18 cellular contexts compared by ENCODE assay signal in the genomic region with DNA sequence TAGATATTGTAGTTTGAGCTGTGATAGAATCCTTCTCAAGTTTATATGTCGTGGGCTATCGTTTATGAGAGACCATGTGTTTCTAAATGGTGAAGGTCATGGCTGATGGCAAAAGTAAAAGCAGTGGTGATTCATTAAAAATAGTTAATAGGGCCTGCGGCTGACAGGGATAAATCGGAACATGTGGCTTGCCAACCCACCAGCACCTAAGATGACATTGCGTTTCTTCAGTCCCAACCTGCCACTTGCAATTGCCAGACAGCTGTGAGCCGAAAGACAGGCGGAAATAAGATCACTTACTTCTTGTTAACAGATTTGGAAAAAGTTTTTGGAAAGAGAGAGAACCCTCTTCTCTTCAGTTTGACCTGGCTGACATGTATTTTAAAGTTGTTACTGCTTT.
DNase-seq lines count a peak whose midpoint lies in the region; ATAC-seq and TF ChIP-seq lines count a peak whose summit lies in the region.
"Had no signal": no experiment of that assay in that cellular context is flagged by ENCODE, and none has a peak within 500 bp of the region (broad histone marks: within the 10 kb centered on the region; RNA-seq: fewer than 3 reads in every experiment).

No MANE protein-coding gene starts in this region.

- intact Hi-C loops in psoas muscle (cut with DNase I): no loop called here

- no peaks in the 10 kb centered on the region for H3F3A ChIP-seq in GM23338 (replicated peaks; ENCODE audit: low read depth)

- H3K4me3 ChIP-seq in GM23338 (no peak overlapping the region), psoas muscle (no peak overlapping the region)
- H3K4me3 ChIP-seq: A549; BLaER1 treated with 17β-estradiol and CSF1 and Interleukin-3, amounts not matched to agents 10 nM and 100 nM had no signal

- peaks cover 11% of the 10 kb centered on the region for H3K9me2 ChIP-seq in GM23338 (ENCODE audit: insufficient read depth)

- DNase-seq in GM23338 (ENCODE audit: low spot score) (no peak), mesothelial cell of epicardium (ENCODE audit: low spot score in 2 of 2, unreplicated experiment in 2 of 2) (no peak), psoas muscle (no peak), EL (no peak), foreskin keratinocyte (no peak)
- DNase-seq: AML-193; Caco-2; Calu3; CD4-positive, alpha-beta T cell; CD8-positive, alpha-beta T cell; DMS79 treated with DMSO at 0.1 percent for 48 hours; GDM1 had no signal

- H3K36me3 Mint-ChIP-seq in GM23338 (ENCODE audit: low read depth) (no peaks in the 10 kb centered on the region), mesothelial cell of epicardium (no peaks in the 10 kb centered on the region)
- H3K36me3 Mint-ChIP-seq: CD8-positive, alpha-beta T cell had no signal

- H3K27me3 ChIP-seq in GM23338 (ENCODE audit: insufficient read depth) (no peaks in the 10 kb centered on the region), psoas muscle (ENCODE audit: insufficient read depth in 3 of 3, low read length in 2 of 3) (no peaks in the 10 kb centered on the region), foreskin keratinocyte (no peaks in the 10 kb centered on the region)
- H3K27me3 ChIP-seq: BLaER1 treated with 17β-estradiol and CSF1 and Interleukin-3, amounts not matched to agents 10 nM and 100 nM had no signal

- H3K9me3 ChIP-seq in psoas muscle: no peaks in the 10 kb centered on the region
- H3K9me3 ChIP-seq: A549; BLaER1 treated with 17β-estradiol and CSF1 and Interleukin-3, amounts not matched to agents 10 nM and 100 nM; Caco-2 had no signal

- H2AFZ ChIP-seq in GM23338: peak overlapping the region; percentile 70; the same call in 1 of the 2 replicates

- H3K4me2 ChIP-seq in GM23338: no peak overlapping the region
- H3K4me2 ChIP-seq: A549; BLaER1 treated with 17β-estradiol and CSF1 and Interleukin-3, amounts not matched to agents 10 nM and 100 nM had no signal

- peaks cover 8% of the 10 kb centered on the region; the same call in 2 of the 3 replicates for H3K4me1 Mint-ChIP-seq in GM23338
- H3K4me1 Mint-ChIP-seq in mesothelial cell of epicardium: peaks cover 44% of the 10 kb centered on the region
- H3K4me1 Mint-ChIP-seq: B cell had no signal

- H3K27ac Mint-ChIP-seq in GM23338 (peak overlapping the region; percentile 19; the same call in 1 of the 2 replicates), mesothelial cell of epicardium (peak overlapping the region; percentile 73)
- H3K27ac Mint-ChIP-seq: B cell; CD4-positive, alpha-beta T cell; CD8-positive, alpha-beta T cell had no signal

- H4K20me1 ChIP-seq in GM23338 (replicated peaks; ENCODE audit: insufficient read depth): no peaks in the 10 kb centered on the region
- H4K20me1 ChIP-seq: BLaER1 treated with 17β-estradiol and CSF1 and Interleukin-3, amounts not matched to agents 10 nM and 100 nM had no signal

- H3K27me3 Mint-ChIP-seq in GM23338 (ENCODE audit: insufficient read depth, low read depth, poor library complexity) (peaks cover 2% of the 10 kb centered on the region), mesothelial cell of epicardium (ENCODE audit: low read depth) (no peaks in the 10 kb centered on the region)
- H3K27me3 Mint-ChIP-seq: B cell; CD4-positive, alpha-beta T cell had no signal

- TF ChIP-seq CTCF in GM23338 (conservative IDR thresholded peaks at IDR 0.05; ENCODE audit: low read depth in 2 of 2): no peak
- TF ChIP-seq CTCF in mesothelial cell of epicardium (IDR thresholded peaks at IDR 0.05; ENCODE audit: unreplicated experiment): no peak
- TF ChIP-seq CTCF in psoas muscle (IDR thresholded peaks at IDR 0.05): no peak
- no peak for TF ChIP-seq CTCF in foreskin keratinocyte (conservative IDR thresholded peaks at IDR 0.05)

- no peak overlapping the region for H3K4me3 Mint-ChIP-seq in GM23338
- no peak overlapping the region for H3K4me3 Mint-ChIP-seq in mesothelial cell of epicardium
- H3K4me3 Mint-ChIP-seq: B cell; CD4-positive, alpha-beta T cell; CD8-positive, alpha-beta T cell had no signal

- WGBS in psoas muscle, 3 donors: 41 to 64% (median 47%) methylated on average over 7 of the region's 7 CpGs

- H3K36me3 ChIP-seq in GM23338 (ENCODE audit: insufficient read depth): no peaks in the 10 kb centered on the region
- no peaks in the 10 kb centered on the region for H3K36me3 ChIP-seq in psoas muscle (ENCODE audit: insufficient read depth in 1 of 2, low read depth in 1 of 2)
- H3K36me3 ChIP-seq: BLaER1 treated with 17β-estradiol and CSF1 and Interleukin-3, amounts not matched to agents 10 nM and 100 nM had no signal

- no peaks in the 10 kb centered on the region for H3K79me2 ChIP-seq in GM23338 (replicated peaks; ENCODE audit: insufficient read depth)

- H3K4me1 ChIP-seq in GM23338 (ENCODE audit: insufficient read depth) (no peaks in the 10 kb centered on the region; the same call in 1 of the 2 replicates), psoas muscle (no peaks in the 10 kb centered on the region), foreskin keratinocyte (no peaks in the 10 kb centered on the region)
- H3K4me1 ChIP-seq: A549; BLaER1 treated with 17β-estradiol and CSF1 and Interleukin-3, amounts not matched to agents 10 nM and 100 nM; Caco-2 had no signal

- ATAC-seq in GM23338 (no peak), psoas muscle (peak; percentile 40 to 79 (median 48)), foreskin keratinocyte (no peak), HG03025 (IDR thresholded peaks at IDR 0.05; ENCODE audit: low FRiP score, unreplicated experiment) (no peak)
- ATAC-seq: A549; CD8-positive, alpha-beta T cell had no signal

- no peak overlapping the region for H3K27ac ChIP-seq in GM23338 (ENCODE audit: low read depth)
- no peak overlapping the region for H3K27ac ChIP-seq in psoas muscle
- H3K27ac ChIP-seq in foreskin keratinocyte: no peak overlapping the region
- H3K27ac ChIP-seq: 22Rv1; A549; BLaER1 treated with 17β-estradiol and CSF1 and Interleukin-3, amounts not matched to agents 10 nM and 100 nM; C4-2B had no signal

- no peaks in the 10 kb centered on the region; the same call in 2 of the 3 replicates for H3K9me3 Mint-ChIP-seq in GM23338
- no peaks in the 10 kb centered on the region for H3K9me3 Mint-ChIP-seq in mesothelial cell of epicardium
- H3K9me3 Mint-ChIP-seq: CD8-positive, alpha-beta T cell had no signal

TF ChIP-seq in GM23338, 12 proteins besides CTCF, POLR2A, EP300 and RAD21:
- TF ChIP-seq, protein P1, sequence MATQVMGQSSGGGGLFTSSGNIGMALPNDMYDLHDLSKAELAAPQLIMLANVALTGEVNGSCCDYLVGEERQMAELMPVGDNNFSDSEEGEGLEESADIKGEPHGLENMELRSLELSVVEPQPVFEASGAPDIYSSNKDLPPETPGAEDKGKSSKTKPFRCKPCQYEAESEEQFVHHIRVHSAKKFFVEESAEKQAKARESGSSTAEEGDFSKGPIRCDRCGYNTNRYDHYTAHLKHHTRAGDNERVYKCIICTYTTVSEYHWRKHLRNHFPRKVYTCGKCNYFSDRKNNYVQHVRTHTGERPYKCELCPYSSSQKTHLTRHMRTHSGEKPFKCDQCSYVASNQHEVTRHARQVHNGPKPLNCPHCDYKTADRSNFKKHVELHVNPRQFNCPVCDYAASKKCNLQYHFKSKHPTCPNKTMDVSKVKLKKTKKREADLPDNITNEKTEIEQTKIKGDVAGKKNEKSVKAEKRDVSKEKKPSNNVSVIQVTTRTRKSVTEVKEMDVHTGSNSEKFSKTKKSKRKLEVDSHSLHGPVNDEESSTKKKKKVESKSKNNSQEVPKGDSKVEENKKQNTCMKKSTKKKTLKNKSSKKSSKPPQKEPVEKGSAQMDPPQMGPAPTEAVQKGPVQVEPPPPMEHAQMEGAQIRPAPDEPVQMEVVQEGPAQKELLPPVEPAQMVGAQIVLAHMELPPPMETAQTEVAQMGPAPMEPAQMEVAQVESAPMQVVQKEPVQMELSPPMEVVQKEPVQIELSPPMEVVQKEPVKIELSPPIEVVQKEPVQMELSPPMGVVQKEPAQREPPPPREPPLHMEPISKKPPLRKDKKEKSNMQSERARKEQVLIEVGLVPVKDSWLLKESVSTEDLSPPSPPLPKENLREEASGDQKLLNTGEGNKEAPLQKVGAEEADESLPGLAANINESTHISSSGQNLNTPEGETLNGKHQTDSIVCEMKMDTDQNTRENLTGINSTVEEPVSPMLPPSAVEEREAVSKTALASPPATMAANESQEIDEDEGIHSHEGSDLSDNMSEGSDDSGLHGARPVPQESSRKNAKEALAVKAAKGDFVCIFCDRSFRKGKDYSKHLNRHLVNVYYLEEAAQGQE (IDR thresholded peaks at IDR 0.05; ENCODE audit: unreplicated experiment): no peak
- TF ChIP-seq POLR2AphosphoS5 (IDR thresholded peaks at IDR 0.05; ENCODE audit: low read depth) (no peak), EZH2 (IDR thresholded peaks at IDR 0.05; ENCODE audit: low read depth, unreplicated experiment) (no peak), STAT1 (IDR thresholded peaks at IDR 0.05; ENCODE audit: unreplicated experiment) (no peak), JUNB (IDR thresholded peaks at IDR 0.05; ENCODE audit: unreplicated experiment) (no peak), ZNF114 (CRISPR knock-in tag; IDR thresholded peaks at IDR 0.05) (no peak), CREB1 (CRISPR knock-in tag; IDR thresholded peaks at IDR 0.05; ENCODE audit: low read depth) (no peak), ETS1 (IDR thresholded peaks at IDR 0.05) (no peak)

Comparison
In these comparisons a context has a peak if more than half of its experiments do, and no peak if none do; other contexts are left out.
1. ATAC-seq: peak in psoas muscle (4 of 4); none in GM23338 (single experiment), foreskin keratinocyte (single experiment) and HG03025 (single experiment).